In the genomic region with DNA sequence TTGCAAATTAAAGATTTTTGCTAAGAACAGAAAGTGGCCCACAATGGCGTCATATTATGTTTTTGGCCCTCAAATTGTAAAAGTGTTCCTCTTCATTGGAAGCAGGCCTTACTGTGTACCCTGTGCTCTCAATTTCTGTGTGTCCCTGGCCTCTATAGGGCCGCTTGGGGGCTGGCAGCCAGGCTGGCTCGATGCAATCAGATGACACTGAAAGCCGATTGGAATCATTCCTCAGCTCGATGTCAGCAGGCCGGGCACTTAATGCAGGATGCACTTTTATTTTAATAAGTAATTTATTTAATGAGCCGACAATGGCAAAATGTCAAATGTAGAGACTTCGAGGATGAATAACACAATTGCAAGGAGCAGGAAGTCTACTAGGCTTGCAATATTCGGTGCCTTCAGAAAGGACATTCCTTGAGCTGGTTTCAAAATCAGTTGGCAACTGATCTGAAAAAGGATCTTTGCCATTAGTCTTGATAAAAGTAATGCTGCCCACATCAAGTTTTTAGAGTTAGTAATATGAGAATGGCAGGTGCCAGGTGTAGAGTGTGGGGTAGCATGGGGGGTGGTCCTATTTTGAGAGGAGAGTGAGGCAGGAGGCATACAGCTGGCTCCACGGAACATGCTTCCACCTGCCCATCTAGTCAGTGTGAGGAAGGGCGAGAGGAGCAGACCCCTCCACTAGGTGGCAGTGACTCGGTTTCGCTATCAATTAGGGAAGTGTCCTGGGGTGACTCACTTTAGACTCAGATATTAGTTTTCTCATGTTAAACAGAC, we compare ENCODE assay signal across 8 cellular contexts.
A peak's percentile ranks its signal among the peaks of the same experiment; 100 is the strongest.
DNase-seq lines count a peak whose midpoint lies in the region; ATAC-seq and TF ChIP-seq lines count a peak whose summit lies in the region.

No MANE protein-coding gene starts in this region.

- H3K27ac Mint-ChIP-seq in CD14-positive monocyte, result no peak overlapping the region
- no peak overlapping the region for H3K27ac Mint-ChIP-seq in neural crest cell (ENCODE audit: unreplicated experiment)

- DNase-seq in CD14-positive monocyte (ENCODE audit: low spot score) (peak; percentile 67), NCI-H748 (lab: John Stamatoyannopoulos, UW; ENCODE audit: unreplicated experiment) (peak; percentile 78), epithelial cell of esophagus (ENCODE audit: low read depth) (peak; percentile 89), neural crest cell (ENCODE audit: low read depth, low spot score) (peak; percentile 14), cortex of kidney (lab: John Stamatoyannopoulos, UW) (no peak)
- peak; percentile 44 for DNase-seq in activated CD4-positive, alpha-beta T cell treated with anti-CD3 and anti-CD28 coated beads, Interleukin-2, amount 50 U/mL, for 1 hour

- H3K27me3 Mint-ChIP-seq in CD14-positive monocyte (ENCODE audit: low read depth in 3 of 3), result no peaks in the 10 kb centered on the region
- no peaks in the 10 kb centered on the region for H3K27me3 Mint-ChIP-seq in neural crest cell (ENCODE audit: low read depth)

- H3K4me3 ChIP-seq in epithelial cell of esophagus (ENCODE audit: low read length), result peak overlapping the region; percentile 13

- peak overlapping the region; percentile 20 to 67 for H3K4me3 Mint-ChIP-seq in CD14-positive monocyte
- H3K4me3 Mint-ChIP-seq in neural crest cell, result no peak overlapping the region

- ATAC-seq in GM19035 (IDR thresholded peaks at IDR 0.05; ENCODE audit: unreplicated experiment) (peak; percentile 100), HG03097 (IDR thresholded peaks at IDR 0.05; ENCODE audit: low FRiP score, unreplicated experiment) (peak; percentile 100)

- H3K9me3 Mint-ChIP-seq in CD14-positive monocyte (peaks cover 0 to 6% (median 0%) of the 10 kb centered on the region in 7 donors), neural crest cell (no peaks in the 10 kb centered on the region)

- H3K36me3 Mint-ChIP-seq in CD14-positive monocyte, result no peaks in the 10 kb centered on the region
- no peaks in the 10 kb centered on the region for H3K36me3 Mint-ChIP-seq in neural crest cell (ENCODE audit: low read depth)

- TF ChIP-seq CTCF in CD14-positive monocyte (IDR thresholded peaks at IDR 0.05), result peak; percentile 89
- TF ChIP-seq CTCF in epithelial cell of esophagus (IDR thresholded peaks at IDR 0.05; ENCODE audit: insufficient read depth, low read depth, low read length, missing control alignments), result peak; percentile 91
- peak; percentile 67 for TF ChIP-seq CTCF in neural crest cell (conservative IDR thresholded peaks at IDR 0.05)

- H3K4me1 Mint-ChIP-seq in CD14-positive monocyte, result peaks cover 4% of the 10 kb centered on the region
- no peaks in the 10 kb centered on the region for H3K4me1 Mint-ChIP-seq in neural crest cell

- intact Hi-C loops in CD14-positive monocyte (cut with micrococcal nuclease), result no loop called here
